ENCODE assay signal across 15 cellular contexts in the genomic region with DNA sequence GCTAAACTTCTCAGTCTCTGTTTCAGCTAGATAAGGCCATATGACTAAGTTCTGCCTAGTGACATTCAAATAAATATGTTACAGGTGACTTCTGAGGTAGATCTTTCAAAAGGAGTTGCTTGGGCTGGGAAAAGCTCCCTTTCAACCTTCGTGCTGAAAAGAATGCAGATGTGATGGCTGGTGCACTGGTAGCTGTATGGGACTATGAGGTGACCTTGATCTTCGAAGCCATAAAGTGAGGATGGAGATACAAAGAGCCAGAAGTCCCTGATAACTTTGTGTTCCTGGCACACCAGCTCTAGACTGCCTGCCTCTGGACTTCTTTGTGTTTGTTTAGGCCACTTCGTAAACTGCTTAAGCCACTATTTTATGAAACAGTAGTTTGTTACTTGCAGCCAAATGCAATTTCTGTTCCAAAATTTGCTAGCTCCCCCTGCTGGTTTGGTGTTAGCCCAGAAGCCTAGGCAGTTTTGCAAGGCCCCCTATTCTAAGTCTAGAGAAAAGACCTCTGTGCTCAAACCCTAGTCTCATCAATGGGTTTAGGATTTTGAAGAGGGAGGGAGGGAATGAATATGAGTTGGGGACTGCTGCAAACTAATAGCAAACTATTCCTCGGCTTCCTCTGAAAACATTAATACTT. TPM values are rescaled to one million over a fixed set of nuclear protein-coding genes. Genes with fewer than 3 reads are reported as not detected.
A peak's percentile ranks its signal among the peaks of the same experiment; 100 is the strongest.
DNase-seq lines count a peak whose midpoint lies in the region; TF ChIP-seq lines count a peak whose summit lies in the region.
"Had no signal": no experiment of that assay in that cellular context is flagged by ENCODE, and none has a peak within 500 bp of the region (broad histone marks: within the 10 kb centered on the region; RNA-seq: fewer than 3 reads in every experiment).

No MANE protein-coding gene starts in this region.

- H3K4me3 Mint-ChIP-seq in MCF 10A (ENCODE audit: unreplicated experiment) = no peak overlapping the region
- H3K4me3 Mint-ChIP-seq: activated naive CD8-positive, alpha-beta T cell treated with anti-CD3 and anti-CD28 coated beads, Interleukin-2, amount 10 ng/mL, durations not matched to agents 7 days and 5 days had no signal

- no peaks in the 10 kb centered on the region for H3F3A ChIP-seq in MM.1S (ENCODE audit: insufficient read depth, low read length)

- H3K27me3 ChIP-seq in breast epithelium (peaks cover 0 to 3% of the 10 kb centered on the region in 2 donors), MM.1S (replicated peaks; ENCODE audit: insufficient read depth, low read length) (no peaks in the 10 kb centered on the region), mammary epithelial cell (ENCODE audit: insufficient read depth, low read length) (peaks cover 2% of the 10 kb centered on the region)

- H3K36me3 ChIP-seq in breast epithelium (no peaks in the 10 kb centered on the region), MM.1S (replicated peaks; ENCODE audit: insufficient read depth, low read length) (no peaks in the 10 kb centered on the region), mammary epithelial cell (ENCODE audit: insufficient read depth, low read length) (no peaks in the 10 kb centered on the region)
- H3K36me3 ChIP-seq: thoracic aorta had no signal

- H3K9me3 Mint-ChIP-seq in MCF 10A (ENCODE audit: unreplicated experiment) = no peaks in the 10 kb centered on the region

- H3K9ac ChIP-seq in MM.1S (ENCODE audit: low read length) = no peak overlapping the region
- H3K9ac ChIP-seq in mammary epithelial cell (ENCODE audit: insufficient read depth, low read length) = no peak overlapping the region

- H3K9me3 ChIP-seq in breast epithelium (peaks cover 0 to 5% of the 10 kb centered on the region in 2 donors), MM.1S (replicated peaks; ENCODE audit: insufficient read depth, low read length) (no peaks in the 10 kb centered on the region), mammary epithelial cell (replicated peaks; ENCODE audit: insufficient read depth, low read length) (no peaks in the 10 kb centered on the region)

- peak; percentile 18 for DNase-seq in MCF 10A (ENCODE audit: unreplicated experiment)
- DNase-seq in breast epithelium (ENCODE audit: low spot score in 2 of 2) = no peak
- DNase-seq in MM.1S = no peak
- no peak for DNase-seq in mammary epithelial cell
- DNase-seq in stimulated activated CD8-positive, alpha-beta memory T cell treated with anti-CD3 and anti-CD28 coated beads, Interleukin-4, amount 100 ng/mL, for 48 hours = peak; percentile 29
- DNase-seq in amygdala (lab: John Stamatoyannopoulos, UW) = no peak
- no peak for DNase-seq in NCI-H2171 (lab: John Stamatoyannopoulos, UW)
- DNase-seq in amniotic stem cell (lab: John Stamatoyannopoulos, UW) = no peak
- DNase-seq: activated naive CD8-positive, alpha-beta T cell treated with anti-CD3 and anti-CD28 coated beads, Interleukin-2, amount 10 ng/mL, durations not matched to agents 7 days and 5 days; C1 segment of cervical spinal cord; mucosa of descending colon; NCI-H1048; retina; T-helper 1 cell had no signal

- H2AFZ ChIP-seq in MM.1S (ENCODE audit: low read length) (no peak overlapping the region), mammary epithelial cell (ENCODE audit: low read depth, low read length) (no peak overlapping the region)

- no peaks in the 10 kb centered on the region for H3K4me1 Mint-ChIP-seq in MCF 10A (ENCODE audit: insufficient read depth, unreplicated experiment)
- H3K4me1 Mint-ChIP-seq: activated naive CD8-positive, alpha-beta T cell treated with anti-CD3 and anti-CD28 coated beads, Interleukin-2, amount 10 ng/mL, durations not matched to agents 7 days and 5 days had no signal

- TF ChIP-seq CTCF in MCF 10A (IDR thresholded peaks at IDR 0.05; ENCODE audit: unreplicated experiment) = peak; percentile 28
- no peak for TF ChIP-seq CTCF in breast epithelium (IDR thresholded peaks at IDR 0.05)
- TF ChIP-seq CTCF in MM.1S (IDR thresholded peaks at IDR 0.05; ENCODE audit: low read length) = peak; percentile 23; the same call in 1 of the 2 replicates
- peak; percentile 24 to 32 for TF ChIP-seq CTCF in mammary epithelial cell (conservative IDR thresholded peaks at IDR 0.05 in 1 of 2, IDR thresholded peaks at IDR 0.05 in 1 of 2; ENCODE audit: extremely low read depth in 1 of 2, insufficient read depth in 1 of 2, low read depth in 1 of 2, low read length in 2 of 2)

- no TSS peak for BruUV-seq in MCF 10A (replicated peaks; lab: Mats Ljungman, UMichigan)
- no TSS peak for BruUV-seq in mammary epithelial cell (replicated peaks; lab: Mats Ljungman, UMichigan)

- peaks cover 32% of the 10 kb centered on the region for H3K27me3 Mint-ChIP-seq in MCF 10A (ENCODE audit: insufficient read depth, unreplicated experiment)
- H3K27me3 Mint-ChIP-seq: activated naive CD8-positive, alpha-beta T cell treated with anti-CD3 and anti-CD28 coated beads, Interleukin-2, amount 10 ng/mL, durations not matched to agents 7 days and 5 days had no signal

- H3K9me2 ChIP-seq in MM.1S (replicated peaks; ENCODE audit: insufficient read depth, low read length) = no peaks in the 10 kb centered on the region

- no peaks in the 10 kb centered on the region for H3K36me3 Mint-ChIP-seq in MCF 10A (ENCODE audit: insufficient read depth, unreplicated experiment)
- H3K36me3 Mint-ChIP-seq: activated naive CD8-positive, alpha-beta T cell treated with anti-CD3 and anti-CD28 coated beads, Interleukin-2, amount 10 ng/mL, durations not matched to agents 7 days and 5 days had no signal

- no peak for TF ChIP-seq POLR2A in breast epithelium (IDR thresholded peaks at IDR 0.05)

- H3K4me3 ChIP-seq in breast epithelium = no peak overlapping the region
- H3K4me3 ChIP-seq in MM.1S (ENCODE audit: low read length) = no peak overlapping the region
- no peak overlapping the region for H3K4me3 ChIP-seq in mammary epithelial cell (replicated peaks in 1 of 3; ENCODE audit: insufficient read depth in 1 of 3, low read depth in 2 of 3, low read length in 3 of 3)
- H3K4me3 ChIP-seq: mucosa of descending colon, thoracic aorta had no signal

- dilution Hi-C loops in mammary epithelial cell (cut with HindIII; ENCODE audit: low sequenced_read_pairs) = no loop called here

- CTCF ChIA-PET in MCF 10A (lab: Yijun Ruan, JAX) (interaction anchor here (0.6 to 1.0 kb wide), 5 partner anchors 9 to 30 kb away, joined by 3 to 5 read pairs (median 3); partner anchors contain the start of gene ERCC4), mammary epithelial cell (lab: Charles Lee; ENCODE audit: low non-redundant PET) (no interaction called here)

- H3K27ac ChIP-seq in breast epithelium = no peak overlapping the region
- no peak overlapping the region for H3K27ac ChIP-seq in MM.1S (ENCODE audit: low read length)
- no peak overlapping the region for H3K27ac ChIP-seq in mammary epithelial cell (ENCODE audit: insufficient read depth, low read depth, low read length)

- in situ Hi-C loops in mammary epithelial cell (cut with MboI; ENCODE audit: low sequenced_read_pairs in 2 of 2) = no loop called here

- WGBS in mammary epithelial cell (ENCODE audit: low coverage, missing lambda C conversion rate) = 71% methylated on average over 4 of the region's 4 CpGs

- no peak overlapping the region for H3K27ac Mint-ChIP-seq in MCF 10A (ENCODE audit: low read depth, unreplicated experiment)
- H3K27ac Mint-ChIP-seq: activated naive CD8-positive, alpha-beta T cell treated with anti-CD3 and anti-CD28 coated beads, Interleukin-2, amount 10 ng/mL, durations not matched to agents 7 days and 5 days had no signal

- no peaks in the 10 kb centered on the region for H4K20me1 ChIP-seq in MM.1S (ENCODE audit: insufficient read depth, low read length)
- H4K20me1 ChIP-seq in mammary epithelial cell (ENCODE audit: insufficient read depth, low read length) = no peaks in the 10 kb centered on the region

- intact Hi-C loops in MCF 10A (cut with micrococcal nuclease) = no loop called here
- intact Hi-C loops in breast epithelium (cut with DNase I; ENCODE audit: low total_unique reads) = loop anchor here (10.0 kb wide), 1 partner anchor 1292 kb away; no protein-coding TSS in a partner anchor
- intact Hi-C loops in mammary epithelial cell (cut with micrococcal nuclease) = no loop called here

- POLR2A ChIA-PET in MCF 10A (lab: Yijun Ruan, JAX) = no interaction called here

- H3K4me2 ChIP-seq in MM.1S (ENCODE audit: low read depth, low read length) (no peak overlapping the region), mammary epithelial cell (ENCODE audit: insufficient read depth, low read depth, low read length) (no peak overlapping the region)

- H3K79me2 ChIP-seq in MM.1S (ENCODE audit: low read length) (no peaks in the 10 kb centered on the region), mammary epithelial cell (ENCODE audit: insufficient read depth, low read length) (no peaks in the 10 kb centered on the region)

- H3K4me1 ChIP-seq in breast epithelium = no peaks in the 10 kb centered on the region
- H3K4me1 ChIP-seq in MM.1S (ENCODE audit: low read length) = no peaks in the 10 kb centered on the region
- no peaks in the 10 kb centered on the region for H3K4me1 ChIP-seq in mammary epithelial cell (ENCODE audit: insufficient read depth, low read length)

RNA-seq across cellular contexts. Expression of gene ERCC4, which starts 23.3 kb away (rescaled TPM):
- 10.3 and 15.9 TPM in 2 replicates for total RNA-seq in MCF 10A (2022)
- total RNA-seq in breast epithelium = 1 to 10 TPM; 4.8 to 8.3 (median 7.9) TPM
- 10 to 100 TPM in 1 of 2 donors, 1 to 10 TPM in 1; 9.7 to 13.1 TPM for total RNA-seq in mammary epithelial cell
- polyA plus RNA-seq in mammary epithelial cell = 2.5 TPM
- 33.3 TPM for polyA minus RNA-seq in mammary epithelial cell

Comparison
In these comparisons a context has a peak if more than half of its experiments do, and no peak if none do; other contexts are left out.
1. DNase-seq: peak in MCF 10A (single experiment) and stimulated activated CD8-positive, alpha-beta memory T cell treated with anti-CD3 and anti-CD28 coated beads, Interleukin-4, amount 100 ng/mL, for 48 hours (single experiment); none in breast epithelium (0 of 2), MM.1S (single experiment), mammary epithelial cell (single experiment), amygdala (0 of 56), NCI-H2171 (single experiment) and amniotic stem cell (single experiment).
2. CTCF ChIP-seq: peak in MCF 10A (single experiment), MM.1S (single experiment) and mammary epithelial cell (2 of 2); none in breast epithelium (0 of 3).